8 cellular contexts compared by ENCODE assay signal in the genomic region with DNA sequence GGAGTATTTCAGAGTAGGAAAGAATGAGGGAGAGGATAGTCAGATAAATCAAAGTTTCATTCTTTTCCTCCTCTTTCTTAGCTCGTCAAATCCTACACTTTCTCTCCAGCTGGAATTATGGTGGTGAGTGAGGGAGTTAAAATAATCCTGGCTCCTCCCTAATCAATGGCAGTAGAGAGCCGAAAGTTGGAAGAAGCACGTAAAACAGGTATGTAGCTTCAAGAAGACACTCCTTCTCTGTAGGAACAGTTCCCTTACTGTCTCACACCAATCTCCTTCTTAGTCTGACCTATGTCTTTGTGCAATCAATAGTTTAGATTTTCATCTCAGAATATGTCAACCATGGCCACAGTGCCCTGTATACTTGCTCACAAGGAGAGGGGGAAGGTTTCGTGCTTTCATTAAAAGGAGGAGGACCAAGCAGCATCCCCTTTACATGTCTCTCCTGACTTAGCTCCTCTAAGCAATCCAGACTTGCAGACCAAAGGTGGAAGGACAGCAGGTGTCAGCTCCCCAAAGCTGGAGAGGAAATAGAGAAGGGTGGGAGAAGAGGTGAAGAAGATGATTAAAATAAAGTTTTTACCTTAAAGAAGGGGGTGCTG. TPM values are rescaled to one million over a fixed set of nuclear protein-coding genes. Genes with fewer than 3 reads are reported as not detected.
A peak's percentile ranks its signal among the peaks of the same experiment; 100 is the strongest.
DNase-seq lines count a peak whose midpoint lies in the region; ATAC-seq and TF ChIP-seq lines count a peak whose summit lies in the region.

No MANE protein-coding gene starts in this region.

- peak overlapping the region; percentile 96 for H3K27ac Mint-ChIP-seq in activated CD4-positive, alpha-beta T cell treated with anti-CD3 and anti-CD28 coated beads for 36 hours
- H3K27ac Mint-ChIP-seq in activated naive CD4-positive, alpha-beta T cell treated with anti-CD3 and anti-CD28 coated beads, Interleukin-2, amount 50 U/mL, for 72 hours, result peak overlapping the region; percentile 97 to 99

- peaks cover 74% of the 10 kb centered on the region for H3K4me1 Mint-ChIP-seq in activated CD4-positive, alpha-beta T cell treated with anti-CD3 and anti-CD28 coated beads for 36 hours

- peaks cover 6% of the 10 kb centered on the region for H3K36me3 Mint-ChIP-seq in activated CD4-positive, alpha-beta T cell treated with anti-CD3 and anti-CD28 coated beads for 36 hours (ENCODE audit: low read depth)
- peaks cover 16 to 30% of the 10 kb centered on the region in 2 donors for H3K36me3 Mint-ChIP-seq in activated naive CD4-positive, alpha-beta T cell treated with anti-CD3 and anti-CD28 coated beads, Interleukin-2, amount 50 U/mL, for 72 hours

- peak overlapping the region; percentile 90 for H3K4me3 Mint-ChIP-seq in activated CD4-positive, alpha-beta T cell treated with anti-CD3 and anti-CD28 coated beads for 36 hours

- no peak for TF ChIP-seq EP300 in suprapubic skin (IDR thresholded peaks at IDR 0.05)

- TF ChIP-seq CTCF in kidney epithelial cell (IDR thresholded peaks at IDR 0.05; ENCODE audit: insufficient read depth, low read length, poor library complexity, severe bottlenecking) (no peak), suprapubic skin (IDR thresholded peaks at IDR 0.05) (no peak)

- H3K27ac ChIP-seq in suprapubic skin, result peak overlapping the region; percentile 91

- H3K27me3 ChIP-seq in kidney epithelial cell (ENCODE audit: control insufficient read depth, insufficient read depth, low read length) (no peaks in the 10 kb centered on the region), suprapubic skin (no peaks in the 10 kb centered on the region)

- H3K4me1 ChIP-seq in suprapubic skin, result peaks cover 69% of the 10 kb centered on the region

- CTCF ChIA-PET in activated CD4-positive, alpha-beta T cell treated with anti-CD3 and anti-CD28 coated beads for 36 hours (lab: Charles Lee), result interaction anchor here (0.6 to 3.9 kb wide), 31 partner anchors 10 to 773 kb away, joined by 3 to 68 read pairs (median 4); partner anchors contain the start of genes ANXA9, C1orf56, CERS2 and CTSS

- POLR2A ChIA-PET in activated CD4-positive, alpha-beta T cell treated with anti-CD3 and anti-CD28 coated beads for 36 hours (lab: Charles Lee), result interaction anchor here (0.6 to 1.7 kb wide), 5 partner anchors 28 to 433 kb away, joined by 3 to 9 read pairs (median 5); partner anchors contain the start of genes CERS2, ENSA and ZNF687

- 3% methylated on average over 4 of the region's 4 CpGs for WGBS in suprapubic skin

- ATAC-seq in activated CD4-positive, alpha-beta T cell treated with anti-CD3 and anti-CD28 coated beads for 36 hours, result no peak
- ATAC-seq in activated naive CD4-positive, alpha-beta T cell treated with anti-CD3 and anti-CD28 coated beads, Interleukin-2, amount 50 U/mL, for 72 hours, result peak in 1 of 2 donors; percentile 1
- ATAC-seq in GM18909 (IDR thresholded peaks at IDR 0.05; ENCODE audit: poor library complexity, unreplicated experiment) (no peak), GM21423 (IDR thresholded peaks at IDR 0.05; ENCODE audit: unreplicated experiment) (no peak), HG03139 (IDR thresholded peaks at IDR 0.05; ENCODE audit: unreplicated experiment) (no peak)

- DNase-seq in activated CD4-positive, alpha-beta T cell treated with anti-CD3 and anti-CD28 coated beads for 36 hours, result no peak
- DNase-seq in activated CD4-positive, alpha-beta T cell treated with anti-CD3 and anti-CD28 coated beads, Interleukin-2, amount 50 U/mL, for 48 hours, result no peak
- no peak for DNase-seq in activated naive CD4-positive, alpha-beta T cell treated with anti-CD3 and anti-CD28 coated beads, Interleukin-2, amount 50 U/mL, for 72 hours (ENCODE audit: low spot score in 2 of 2)
- no peak for DNase-seq in kidney epithelial cell (ENCODE audit: low read depth)
- no peak for DNase-seq in suprapubic skin (ENCODE audit: low spot score in 2 of 2)

- no peaks in the 10 kb centered on the region for H3K9me3 ChIP-seq in suprapubic skin

- H3K4me3 ChIP-seq in kidney epithelial cell (ENCODE audit: low read depth, low read length), result peak overlapping the region; percentile 43
- H3K4me3 ChIP-seq in suprapubic skin, result peak overlapping the region; percentile 65

- H3K9me3 Mint-ChIP-seq in activated CD4-positive, alpha-beta T cell treated with anti-CD3 and anti-CD28 coated beads for 36 hours (ENCODE audit: low read depth), result no peaks in the 10 kb centered on the region
- no peaks in the 10 kb centered on the region for H3K9me3 Mint-ChIP-seq in activated naive CD4-positive, alpha-beta T cell treated with anti-CD3 and anti-CD28 coated beads, Interleukin-2, amount 50 U/mL, for 72 hours

- H3K36me3 ChIP-seq in kidney epithelial cell (ENCODE audit: control insufficient read depth, insufficient read depth, low read length) (no peaks in the 10 kb centered on the region), suprapubic skin (peaks cover 18% of the 10 kb centered on the region)

- intact Hi-C loops in activated CD4-positive, alpha-beta T cell treated with anti-CD3 and anti-CD28 coated beads for 36 hours (cut with DNase I, micrococcal nuclease), result loop anchor here (1.0 to 5.0 kb wide), 2 partner anchors 27 to 151 kb away; partner anchors contain the start of gene TNFAIP8L2 (in 1 of the 2)

- H3K27me3 Mint-ChIP-seq in activated CD4-positive, alpha-beta T cell treated with anti-CD3 and anti-CD28 coated beads for 36 hours, result no peaks in the 10 kb centered on the region

- no peak for TF ChIP-seq POLR2A in suprapubic skin (IDR thresholded peaks at IDR 0.05)

RNA-seq across cellular contexts. Expression of gene MINDY1, which starts 0.9 kb away (rescaled TPM):
- 10 to 100 TPM; 16.2 to 20.3 TPM for total RNA-seq in activated CD4-positive, alpha-beta T cell treated with anti-CD3 and anti-CD28 coated beads for 36 hours
- 10 to 100 TPM; 23.3 to 32.3 TPM for total RNA-seq in activated naive CD4-positive, alpha-beta T cell treated with anti-CD3 and anti-CD28 coated beads, Interleukin-2, amount 50 U/mL, for 72 hours
- total RNA-seq in kidney epithelial cell, result 7.7 and 8.4 TPM in 2 replicates
- total RNA-seq in suprapubic skin, result 10 to 100 TPM; 31.7 to 59.1 (median 35.8) TPM

RNA-seq across cellular contexts. Expression of gene PRUNE1, which starts 2.4 kb away (rescaled TPM):
- 10 to 100 TPM; 13.6 to 18.6 TPM for total RNA-seq in activated CD4-positive, alpha-beta T cell treated with anti-CD3 and anti-CD28 coated beads for 36 hours
- 10 to 100 TPM; 18.0 to 20.7 TPM for total RNA-seq in activated naive CD4-positive, alpha-beta T cell treated with anti-CD3 and anti-CD28 coated beads, Interleukin-2, amount 50 U/mL, for 72 hours
- total RNA-seq in kidney epithelial cell (12.1 and 15.8 TPM in 2 replicates), suprapubic skin (10 to 100 TPM; 16.5 to 24.2 (median 20.4) TPM)

RNA-seq across cellular contexts. Expression of gene ANXA9, which starts 23.7 kb away (rescaled TPM):
- total RNA-seq in activated CD4-positive, alpha-beta T cell treated with anti-CD3 and anti-CD28 coated beads for 36 hours, result under 1 TPM; 0.27 to 0.28 TPM
- total RNA-seq in activated naive CD4-positive, alpha-beta T cell treated with anti-CD3 and anti-CD28 coated beads, Interleukin-2, amount 50 U/mL, for 72 hours, result not detected
- 0.21 and 1.3 TPM in 2 replicates for total RNA-seq in kidney epithelial cell
- 10 to 100 TPM; 17.6 to 67.5 (median 45.8) TPM for total RNA-seq in suprapubic skin

RNA-seq across cellular contexts. Expression of gene BNIPL, which starts 30.6 kb away (rescaled TPM):
- 1 to 10 TPM in 1 of 2 experiments, under 1 TPM in 1; 0.98 to 1.6 TPM for total RNA-seq in activated CD4-positive, alpha-beta T cell treated with anti-CD3 and anti-CD28 coated beads for 36 hours
- total RNA-seq in activated naive CD4-positive, alpha-beta T cell treated with anti-CD3 and anti-CD28 coated beads, Interleukin-2, amount 50 U/mL, for 72 hours, result 1 to 10 TPM in 1 of 2 donors, under 1 TPM in 1; 0.89 to 3.1 TPM
- total RNA-seq in kidney epithelial cell (0.17 TPM in 1 of 2 replicates, not detected in the other), suprapubic skin (100 to 1,000 TPM; 196 to 492 (median 251) TPM)

RNA-seq across cellular contexts. Expression of gene CERS2, which starts 31.2 kb away (rescaled TPM):
- 100 to 1,000 TPM; 134 to 151 TPM for total RNA-seq in activated CD4-positive, alpha-beta T cell treated with anti-CD3 and anti-CD28 coated beads for 36 hours
- total RNA-seq in activated naive CD4-positive, alpha-beta T cell treated with anti-CD3 and anti-CD28 coated beads, Interleukin-2, amount 50 U/mL, for 72 hours, result 100 to 1,000 TPM; 110 to 134 TPM
- total RNA-seq in kidney epithelial cell (138 and 143 TPM in 2 replicates), suprapubic skin (10 to 100 TPM; 46.5 to 57.9 (median 51.4) TPM)
